Comparison of ENCODE assay signal across 1 cellular context in the genomic region with DNA sequence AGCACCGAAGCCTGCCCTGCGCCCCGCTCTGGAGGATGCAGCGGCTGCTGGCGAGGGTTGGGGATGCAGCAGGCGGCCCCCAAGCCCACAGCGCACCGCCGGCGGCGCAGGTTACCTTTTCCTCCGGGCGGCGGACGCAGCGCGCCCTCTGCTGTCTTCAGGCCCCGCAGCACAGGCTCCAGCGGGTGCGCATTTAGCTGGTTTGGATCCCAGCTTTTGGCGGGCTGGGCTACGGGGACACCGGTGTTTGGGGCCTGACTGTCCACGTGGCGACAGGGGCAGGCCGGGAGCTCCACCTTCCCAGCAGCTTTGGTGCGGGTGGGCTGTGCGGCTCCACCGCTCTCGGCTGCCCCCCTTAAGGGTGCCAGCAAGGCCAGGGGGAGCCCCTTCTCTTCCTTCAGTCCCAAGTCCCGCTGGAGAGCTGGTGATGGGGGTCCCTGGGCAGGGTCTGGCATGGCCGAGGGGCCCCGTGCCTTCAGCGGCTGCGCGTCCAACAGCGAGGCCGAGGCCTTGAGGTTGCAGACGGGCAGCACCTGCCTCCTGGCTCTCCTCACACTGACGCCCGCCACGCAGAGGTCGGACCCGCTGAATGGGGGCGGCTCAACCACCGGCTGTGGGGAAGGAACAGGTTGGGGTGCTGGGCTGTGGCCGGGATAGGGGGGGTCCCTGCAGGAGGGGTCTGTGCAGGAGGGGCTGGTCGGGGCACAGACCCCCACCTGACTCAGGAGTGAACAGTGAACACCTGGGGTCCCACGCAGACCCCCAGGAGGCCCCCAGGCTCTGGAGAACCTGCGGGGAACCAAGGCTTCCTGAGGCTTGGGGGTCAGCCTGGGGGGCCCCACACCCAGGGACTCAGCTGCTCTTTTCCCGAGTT.
TF ChIP-seq lines count a peak whose summit lies in the region.

No MANE protein-coding gene starts in this region.

TF ChIP-seq in HepG2, 621 proteins besides CTCF, POLR2A, EP300 and RAD21 (continued from another document):
- TF ChIP-seq, protein P1, sequence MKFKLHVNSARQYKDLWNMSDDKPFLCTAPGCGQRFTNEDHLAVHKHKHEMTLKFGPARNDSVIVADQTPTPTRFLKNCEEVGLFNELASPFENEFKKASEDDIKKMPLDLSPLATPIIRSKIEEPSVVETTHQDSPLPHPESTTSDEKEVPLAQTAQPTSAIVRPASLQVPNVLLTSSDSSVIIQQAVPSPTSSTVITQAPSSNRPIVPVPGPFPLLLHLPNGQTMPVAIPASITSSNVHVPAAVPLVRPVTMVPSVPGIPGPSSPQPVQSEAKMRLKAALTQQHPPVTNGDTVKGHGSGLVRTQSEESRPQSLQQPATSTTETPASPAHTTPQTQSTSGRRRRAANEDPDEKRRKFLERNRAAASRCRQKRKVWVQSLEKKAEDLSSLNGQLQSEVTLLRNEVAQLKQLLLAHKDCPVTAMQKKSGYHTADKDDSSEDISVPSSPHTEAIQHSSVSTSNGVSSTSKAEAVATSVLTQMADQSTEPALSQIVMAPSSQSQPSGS (CRISPR knock-in tag; IDR thresholded peaks at IDR 0.05), result 0 out of 2 replicates have a peak, but pooled peaks have one; percentile 15
- TF ChIP-seq SIX4 (CRISPR knock-in tag; IDR thresholded peaks at IDR 0.05) (no peak), RAD51 (IDR thresholded peaks at IDR 0.05; ENCODE audit: borderline replicate concordance) (no peak), XRCC5 (optimal IDR thresholded peaks at IDR 0.05; ENCODE audit: low read length) (peak; percentile 76), ZNF235 (CRISPR knock-in tag; IDR thresholded peaks at IDR 0.05; ENCODE audit: borderline replicate concordance) (no peak), ZNF569 (CRISPR knock-in tag; IDR thresholded peaks at IDR 0.05; ENCODE audit: borderline replicate concordance) (no peak), ZNF879 (CRISPR knock-in tag; IDR thresholded peaks at IDR 0.05) (no peak), ZNF567 (CRISPR knock-in tag; IDR thresholded peaks at IDR 0.05; ENCODE audit: borderline replicate concordance) (no peak), NPAS2 (CRISPR knock-in tag; IDR thresholded peaks at IDR 0.05; ENCODE audit: borderline replicate concordance) (no peak), ZNF790 (CRISPR knock-in tag; IDR thresholded peaks at IDR 0.05; ENCODE audit: borderline replicate concordance) (no peak), TAF15 (IDR thresholded peaks at IDR 0.05; ENCODE audit: low read depth, low read length, poor library complexity, severe bottlenecking) (no peak)
- TF ChIP-seq, protein P2, sequence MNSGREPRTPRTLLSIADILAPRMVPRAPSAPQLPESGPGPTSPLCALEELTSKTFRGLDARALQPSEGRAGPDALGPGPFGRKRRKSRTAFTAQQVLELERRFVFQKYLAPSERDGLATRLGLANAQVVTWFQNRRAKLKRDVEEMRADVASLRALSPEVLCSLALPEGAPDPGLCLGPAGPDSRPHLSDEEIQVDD (CRISPR knock-in tag; IDR thresholded peaks at IDR 0.05; ENCODE audit: borderline replicate concordance), result no peak
- TF ChIP-seq, protein P3, sequence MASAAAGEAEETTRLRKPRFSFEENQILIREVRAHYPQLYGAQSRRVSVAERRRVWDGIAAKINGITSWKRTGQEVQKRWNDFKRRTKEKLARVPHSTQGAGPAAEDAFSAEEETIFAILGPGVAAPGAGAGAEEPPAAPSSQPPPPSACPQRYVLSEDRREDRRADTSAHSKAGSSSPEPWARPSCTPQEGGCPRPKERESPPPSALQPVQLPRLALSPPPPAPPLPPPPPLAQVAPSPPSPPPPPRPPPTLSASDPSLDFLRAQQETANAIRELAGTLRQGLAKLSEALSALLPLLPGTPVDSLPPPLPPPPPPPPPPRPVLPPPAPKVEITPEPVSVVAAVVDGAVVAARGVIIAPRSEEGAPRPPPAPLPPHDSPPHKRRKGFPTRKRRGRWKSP (CRISPR knock-in tag; IDR thresholded peaks at IDR 0.05), result peak; percentile 68; the same call in 1 of the 2 replicates
- TF ChIP-seq, protein P4, sequence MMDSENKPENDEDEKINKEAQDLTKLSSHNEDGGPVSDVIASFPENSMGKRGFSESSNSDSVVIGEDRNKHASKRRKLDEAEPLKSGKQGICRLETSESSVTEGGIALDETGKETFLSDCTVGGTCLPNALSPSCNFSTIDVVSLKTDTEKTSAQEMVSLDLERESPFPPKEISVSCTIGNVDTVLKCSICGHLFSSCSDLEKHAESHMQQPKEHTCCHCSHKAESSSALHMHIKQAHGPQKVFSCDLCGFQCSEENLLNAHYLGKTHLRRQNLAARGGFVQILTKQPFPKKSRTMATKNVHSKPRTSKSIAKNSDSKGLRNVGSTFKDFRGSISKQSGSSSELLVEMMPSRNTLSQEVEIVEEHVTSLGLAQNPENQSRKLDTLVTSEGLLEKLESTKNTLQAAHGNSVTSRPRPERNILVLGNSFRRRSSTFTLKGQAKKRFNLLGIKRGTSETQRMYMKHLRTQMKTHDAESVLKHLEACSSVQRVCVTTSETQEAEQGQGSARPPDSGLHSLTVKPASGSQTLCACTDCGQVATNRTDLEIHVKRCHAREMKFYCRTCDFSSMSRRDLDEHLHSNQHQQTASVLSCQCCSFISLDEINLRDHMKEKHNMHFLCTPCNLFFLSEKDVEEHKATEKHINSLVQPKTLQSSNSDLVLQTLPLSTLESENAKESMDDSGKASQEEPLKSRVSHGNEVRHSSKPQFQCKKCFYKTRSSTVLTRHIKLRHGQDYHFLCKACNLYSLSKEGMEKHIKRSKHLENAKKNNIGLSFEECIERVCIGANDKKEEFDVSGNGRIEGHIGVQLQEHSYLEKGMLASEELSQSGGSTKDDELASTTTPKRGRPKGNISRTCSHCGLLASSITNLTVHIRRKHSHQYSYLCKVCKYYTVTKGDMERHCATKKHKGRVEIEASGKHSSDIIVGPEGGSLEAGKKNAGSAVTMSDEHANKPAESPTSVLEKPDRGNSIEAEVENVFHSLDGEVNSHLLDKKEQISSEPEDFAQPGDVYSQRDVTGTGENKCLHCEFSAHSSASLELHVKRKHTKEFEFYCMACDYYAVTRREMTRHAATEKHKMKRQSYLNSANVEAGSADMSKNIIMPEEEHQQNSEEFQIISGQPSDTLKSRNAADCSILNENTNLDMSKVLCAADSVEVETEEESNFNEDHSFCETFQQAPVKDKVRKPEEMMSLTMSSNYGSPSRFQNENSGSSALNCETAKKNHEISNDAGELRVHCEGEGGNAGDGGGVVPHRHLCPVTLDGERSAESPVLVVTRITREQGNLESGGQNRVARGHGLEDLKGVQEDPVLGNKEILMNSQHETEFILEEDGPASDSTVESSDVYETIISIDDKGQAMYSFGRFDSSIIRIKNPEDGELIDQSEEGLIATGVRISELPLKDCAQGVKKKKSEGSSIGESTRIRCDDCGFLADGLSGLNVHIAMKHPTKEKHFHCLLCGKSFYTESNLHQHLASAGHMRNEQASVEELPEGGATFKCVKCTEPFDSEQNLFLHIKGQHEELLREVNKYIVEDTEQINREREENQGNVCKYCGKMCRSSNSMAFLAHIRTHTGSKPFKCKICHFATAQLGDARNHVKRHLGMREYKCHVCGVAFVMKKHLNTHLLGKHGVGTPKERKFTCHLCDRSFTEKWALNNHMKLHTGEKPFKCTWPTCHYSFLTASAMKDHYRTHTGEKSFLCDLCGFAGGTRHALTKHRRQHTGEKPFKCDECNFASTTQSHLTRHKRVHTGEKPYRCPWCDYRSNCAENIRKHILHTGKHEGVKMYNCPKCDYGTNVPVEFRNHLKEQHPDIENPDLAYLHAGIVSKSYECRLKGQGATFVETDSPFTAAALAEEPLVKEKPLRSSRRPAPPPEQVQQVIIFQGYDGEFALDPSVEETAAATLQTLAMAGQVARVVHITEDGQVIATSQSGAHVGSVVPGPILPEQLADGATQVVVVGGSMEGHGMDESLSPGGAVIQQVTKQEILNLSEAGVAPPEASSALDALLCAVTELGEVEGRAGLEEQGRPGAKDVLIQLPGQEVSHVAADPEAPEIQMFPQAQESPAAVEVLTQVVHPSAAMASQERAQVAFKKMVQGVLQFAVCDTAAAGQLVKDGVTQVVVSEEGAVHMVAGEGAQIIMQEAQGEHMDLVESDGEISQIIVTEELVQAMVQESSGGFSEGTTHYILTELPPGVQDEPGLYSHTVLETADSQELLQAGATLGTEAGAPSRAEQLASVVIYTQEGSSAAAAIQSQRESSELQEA (CRISPR knock-in tag; IDR thresholded peaks at IDR 0.05; ENCODE audit: not compliant biosample characterization), result no peak
- TF ChIP-seq, protein P5, sequence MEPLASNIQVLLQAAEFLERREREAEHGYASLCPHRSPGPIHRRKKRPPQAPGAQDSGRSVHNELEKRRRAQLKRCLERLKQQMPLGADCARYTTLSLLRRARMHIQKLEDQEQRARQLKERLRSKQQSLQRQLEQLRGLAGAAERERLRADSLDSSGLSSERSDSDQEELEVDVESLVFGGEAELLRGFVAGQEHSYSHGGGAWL (CRISPR knock-in tag; IDR thresholded peaks at IDR 0.05), result peak; percentile 61; the same call in 1 of the 2 replicates
TF ChIP-seq in HepG2: peak in this region for 48.
